8 cellular contexts compared by ENCODE assay signal in the genomic region with DNA sequence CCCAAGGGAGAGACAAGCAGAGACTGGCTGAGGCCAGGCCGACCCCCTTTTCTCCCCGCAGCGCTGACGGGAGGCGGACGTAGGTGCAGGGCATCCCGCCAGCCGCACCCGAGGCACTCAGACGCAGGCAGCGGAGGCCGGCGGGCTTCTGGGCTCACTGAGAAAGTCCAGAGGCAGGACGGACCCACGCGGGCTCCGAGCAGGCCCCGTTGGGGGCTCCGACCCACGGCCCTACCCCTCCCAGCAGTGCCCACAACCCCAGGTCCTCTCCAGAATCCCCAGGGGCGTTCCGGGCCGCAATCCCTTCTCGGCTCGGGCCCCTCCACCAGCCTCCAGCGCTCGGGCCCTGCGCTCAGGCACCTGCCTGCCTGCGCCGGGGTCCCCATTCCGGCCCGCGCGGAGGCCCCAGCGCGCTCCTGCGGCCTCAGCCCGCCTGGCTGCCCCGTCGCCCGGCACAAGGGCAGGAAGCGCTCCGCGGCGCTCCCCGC. TPM values are rescaled to one million over a fixed set of nuclear protein-coding genes. Genes with fewer than 3 reads are reported as not detected.
DNase-seq lines count a peak whose midpoint lies in the region; ATAC-seq and TF ChIP-seq lines count a peak whose summit lies in the region.

No MANE protein-coding gene starts in this region.

- dilution Hi-C loops in IMR-90 (cut with HindIII; ENCODE audit: low sequenced_read_pairs, unreplicated experiment), result no loop called here

- no peaks in the 10 kb centered on the region for H3K27me3 ChIP-seq in DND-41 (ENCODE audit: insufficient read depth, low read length, poor library complexity)
- H3K27me3 ChIP-seq in IMR-90 (ENCODE audit: control insufficient read depth, insufficient read depth, low read length), result no peaks in the 10 kb centered on the region
- H3K27me3 ChIP-seq in brain microvascular endothelial cell (replicated peaks), result no peaks in the 10 kb centered on the region
- no peaks in the 10 kb centered on the region for H3K27me3 ChIP-seq in iPS-18a (ENCODE audit: control insufficient read depth, insufficient read depth, low read length)
- no peaks in the 10 kb centered on the region for H3K27me3 ChIP-seq in skeletal muscle tissue (ENCODE audit: control insufficient read depth in 3 of 3, insufficient read depth in 3 of 3, low read length in 3 of 3)

- CTCF ChIA-PET in IMR-90 (lab: Yijun Ruan, JAX), result no interaction called here

- peak overlapping the region; percentile 18; the same call in 1 of the 2 replicates for H2BK120ac ChIP-seq in IMR-90 (ENCODE audit: low read depth, low read length)

- H3K79me2 ChIP-seq in DND-41 (ENCODE audit: insufficient read depth, low read length), result peaks cover 49% of the 10 kb centered on the region

- peak overlapping the region in 1 of 2 experiments; percentile 59; a peak in 2 of 4 replicates for H4K8ac ChIP-seq in IMR-90 (ENCODE audit: low read depth in 2 of 2, low read length in 2 of 2)

- H2AFZ ChIP-seq in DND-41 (ENCODE audit: low read depth, low read length) (peak overlapping the region; percentile 88), IMR-90 (replicated peaks; ENCODE audit: low read length, poor library complexity) (peak overlapping the region; percentile 99)

- H4K91ac ChIP-seq in IMR-90 (ENCODE audit: insufficient read depth, low read depth, low read length), result no peak overlapping the region

- H4K20me1 ChIP-seq in DND-41 (ENCODE audit: insufficient read depth, low read length) (peaks cover 11% of the 10 kb centered on the region; the same call in 1 of the 2 replicates), IMR-90 (ENCODE audit: insufficient read depth, low read length) (peaks cover 7% of the 10 kb centered on the region; the same call in 1 of the 2 replicates)

- H3K23ac ChIP-seq in IMR-90 (ENCODE audit: low read depth, low read length), result peak overlapping the region; percentile 90

- ATAC-seq in DND-41 (ENCODE audit: insufficient read depth, low read depth) (peak; percentile 18), GM21576 (IDR thresholded peaks at IDR 0.05; ENCODE audit: unreplicated experiment) (peak; percentile 26), IMR-90 (ENCODE audit: low read depth) (peak; percentile 36)

- peaks cover 9% of the 10 kb centered on the region; the same call in 1 of the 2 replicates for H3K9me1 ChIP-seq in IMR-90 (ENCODE audit: insufficient read depth, low read length)

- POLR2A ChIA-PET in IMR-90 (lab: Charles Lee; ENCODE audit: unreplicated experiment), result no interaction called here

- H3K14ac ChIP-seq in IMR-90 (replicated peaks; ENCODE audit: low read depth, low read length), result peak overlapping the region; percentile 78; the same call in 1 of the 2 replicates

- H3K4me3 ChIP-seq in DND-41 (ENCODE audit: low read depth in 1 of 2, low read length in 2 of 2), result peak overlapping the region; percentile 48 to 74
- H3K4me3 ChIP-seq in IMR-90 (ENCODE audit: insufficient read depth, low read depth, low read length), result peak overlapping the region; percentile 66
- H3K4me3 ChIP-seq in brain microvascular endothelial cell (ENCODE audit: low read depth, low read length), result peak overlapping the region; percentile 80
- H3K4me3 ChIP-seq in iPS-18a (ENCODE audit: low read length), result peak overlapping the region; percentile 82
- H3K4me3 ChIP-seq in skeletal muscle tissue (ENCODE audit: low read length in 3 of 3), result peak overlapping the region; percentile 66 to 84 (median 82)

- H3K36me3 ChIP-seq in DND-41 (ENCODE audit: insufficient read depth, low read length) (no peaks in the 10 kb centered on the region), IMR-90 (ENCODE audit: control insufficient read depth, insufficient read depth, low read length) (no peaks in the 10 kb centered on the region; the same call in 1 of the 2 replicates), brain microvascular endothelial cell (replicated peaks) (no peaks in the 10 kb centered on the region), iPS-18a (ENCODE audit: control insufficient read depth, low read depth, low read length) (no peaks in the 10 kb centered on the region), skeletal muscle tissue (ENCODE audit: control insufficient read depth in 3 of 3, insufficient read depth in 3 of 3, low read length in 3 of 3) (no peaks in the 10 kb centered on the region)

- peak overlapping the region; percentile 67 for H2BK5ac ChIP-seq in IMR-90 (ENCODE audit: low read depth, low read length, poor library complexity, severe bottlenecking)

- TF ChIP-seq POLR2A in IMR-90 (IDR thresholded peaks at IDR 0.05; ENCODE audit: low read depth, low read length), result peak; percentile 85

- no TSS peak for BruUV-seq in IMR-90 (replicated peaks; lab: Mats Ljungman, UMichigan)

- H2AK5ac ChIP-seq in IMR-90 (ENCODE audit: low read depth, low read length), result no peak overlapping the region

- no peaks in the 10 kb centered on the region for H3K9me3 ChIP-seq in DND-41 (ENCODE audit: insufficient read depth, low read length, severe bottlenecking)
- H3K9me3 ChIP-seq in IMR-90 (ENCODE audit: control insufficient read depth, insufficient read depth, low read length), result no peaks in the 10 kb centered on the region
- no peaks in the 10 kb centered on the region for H3K9me3 ChIP-seq in iPS-18a (ENCODE audit: control insufficient read depth, low read depth, low read length)
- no peaks in the 10 kb centered on the region for H3K9me3 ChIP-seq in skeletal muscle tissue (ENCODE audit: control insufficient read depth in 3 of 3, low read length in 3 of 3)

- no peak overlapping the region for H3K18ac ChIP-seq in IMR-90 (ENCODE audit: low read depth, low read length)

- in situ Hi-C loops in IMR-90 (cut with MboI; ENCODE audit: low sequenced_read_pairs) (no loop called here), brain microvascular endothelial cell (cut with HindIII; ENCODE audit: low pct_ligation_motif_present, low sequenced_read_pairs) (no loop called here)

- no peak for TF ChIP-seq CTCF in DND-41 (IDR thresholded peaks at IDR 0.05; ENCODE audit: borderline replicate concordance, extremely low read depth, low read length, poor library complexity, severe bottlenecking)
- no peak for TF ChIP-seq CTCF in IMR-90 (conservative IDR thresholded peaks at IDR 0.05; ENCODE audit: low read depth, low read length)
- TF ChIP-seq CTCF in brain microvascular endothelial cell (IDR thresholded peaks at IDR 0.05; ENCODE audit: low read depth, low read length, missing control alignments), result no peak

- H2BK15ac ChIP-seq in IMR-90 (ENCODE audit: low read depth, low read length), result no peak overlapping the region

- H3K79me1 ChIP-seq in IMR-90 (ENCODE audit: low read depth in 1 of 2, low read length in 2 of 2), result peaks cover 19 to 45% of the 10 kb centered on the region in 2 experiments; a peak in 3 of 4 replicates

- TF ChIP-seq RAD21 in IMR-90 (IDR thresholded peaks at IDR 0.05; ENCODE audit: low read length), result peak; percentile 9; the same call in 1 of the 2 replicates

- no peak overlapping the region for H4K5ac ChIP-seq in IMR-90 (ENCODE audit: low read depth, low read length)

- peak overlapping the region; percentile 82 for H3K4me2 ChIP-seq in DND-41 (ENCODE audit: insufficient read depth, low read length)
- H3K4me2 ChIP-seq in IMR-90 (ENCODE audit: low read depth, low read length), result peak overlapping the region; percentile 74

- H3K9ac ChIP-seq in DND-41 (ENCODE audit: low read depth, low read length) (peak overlapping the region; percentile 87), IMR-90 (ENCODE audit: low read depth, low read length) (peak overlapping the region; percentile 78), iPS-18a (ENCODE audit: low read length) (peak overlapping the region; percentile 77), skeletal muscle tissue (ENCODE audit: low read depth in 1 of 3, low read length in 3 of 3) (peak overlapping the region; percentile 89 to 94 (median 90))

- intact Hi-C loops in IMR-90 (cut with micrococcal nuclease), result loop anchor here (2.0 to 5.0 kb wide), 2 partner anchors 80 to 139 kb away; no protein-coding TSS in a partner anchor

- no peak overlapping the region for H3K56ac ChIP-seq in IMR-90 (ENCODE audit: extremely low read depth, insufficient read depth, low read length)

- H2AK9ac ChIP-seq in IMR-90 (replicated peaks; ENCODE audit: low read depth, low read length, poor library complexity), result peak overlapping the region; percentile 85

- DNase-seq in DND-41 (peak; percentile 60), IMR-90 (peak; percentile 69), T-helper 1 cell (peak in 3 of 5 donors; percentile 19 to 61 (median 27)), brain microvascular endothelial cell (peak; percentile 43), SIG-M5 (lab: John Stamatoyannopoulos, UW) (no peak)

- no peak overlapping the region for H2BK20ac ChIP-seq in IMR-90 (ENCODE audit: low read depth, low read length)

- H3K4me1 ChIP-seq in DND-41 (ENCODE audit: insufficient read depth, low read length) (peaks cover 24% of the 10 kb centered on the region), IMR-90 (ENCODE audit: control insufficient read depth, insufficient read depth, low read length) (peaks cover 5% of the 10 kb centered on the region), iPS-18a (ENCODE audit: control insufficient read depth, low read depth, low read length) (peaks cover 10% of the 10 kb centered on the region), skeletal muscle tissue (ENCODE audit: control insufficient read depth in 3 of 3, insufficient read depth in 3 of 3, low read length in 3 of 3) (peaks cover 16 to 28% (median 21%) of the 10 kb centered on the region in 3 donors)

- H3K27ac ChIP-seq in DND-41 (ENCODE audit: low read length) (peak overlapping the region; percentile 78), IMR-90 (ENCODE audit: insufficient read depth, low read length) (peak overlapping the region; percentile 72), brain microvascular endothelial cell (peak overlapping the region; percentile 75), iPS-18a (ENCODE audit: low read length) (no peak overlapping the region), skeletal muscle tissue (ENCODE audit: low read depth, low read length) (peak overlapping the region; percentile 84)

- WGBS in IMR-90 (ENCODE audit: extremely low coverage in 2 of 2, insufficient read length in 1 of 2), 2 experiments, result 0% methylated on average over 31 of the region's 46 CpGs; no CpG with 5 or more reads in 1 of the 2 experiments

- peak overlapping the region; percentile 54 for H3K4ac ChIP-seq in IMR-90 (ENCODE audit: low read depth, low read length)

TF ChIP-seq in IMR-90, 13 proteins besides CTCF, POLR2A, EP300 and RAD21 (continues in another document):
- TF ChIP-seq CEBPB (IDR thresholded peaks at IDR 0.05; ENCODE audit: low read depth, low read length), result no peak
- TF ChIP-seq MXI1 (IDR thresholded peaks at IDR 0.05; ENCODE audit: borderline replicate concordance, low read depth, low read length), result no peak; the same call in 1 of the 2 replicates
- no peak for TF ChIP-seq RFX5 (IDR thresholded peaks at IDR 0.05; ENCODE audit: low read depth, low read length)
- TF ChIP-seq SMC3 (IDR thresholded peaks at IDR 0.05; ENCODE audit: low read depth, low read length), result no peak

RNA-seq across cellular contexts. Expression of a gene that starts 0.5 kb away (rescaled TPM):
- total RNA-seq in IMR-90 (2012; rRNA removed), result 20.3 and 21.3 TPM in 2 replicates
- polyA plus RNA-seq in IMR-90 (2012; rRNA removed), result 10.2 and 11.1 TPM in 2 replicates
- 4.4 and 5.4 TPM in 2 replicates for polyA plus RNA-seq in IMR-90 (2012; cell fraction: cytosol; rRNA removed)
- polyA plus RNA-seq in IMR-90 (2012; cell fraction: nucleus; rRNA removed; ENCODE audit: low replicate concordance), result 4.1 and 12.2 TPM in 2 replicates
- total RNA-seq in skeletal muscle tissue, result 15.1 TPM
